ENCODE assay signal across 1 cellular context in the genomic region with DNA sequence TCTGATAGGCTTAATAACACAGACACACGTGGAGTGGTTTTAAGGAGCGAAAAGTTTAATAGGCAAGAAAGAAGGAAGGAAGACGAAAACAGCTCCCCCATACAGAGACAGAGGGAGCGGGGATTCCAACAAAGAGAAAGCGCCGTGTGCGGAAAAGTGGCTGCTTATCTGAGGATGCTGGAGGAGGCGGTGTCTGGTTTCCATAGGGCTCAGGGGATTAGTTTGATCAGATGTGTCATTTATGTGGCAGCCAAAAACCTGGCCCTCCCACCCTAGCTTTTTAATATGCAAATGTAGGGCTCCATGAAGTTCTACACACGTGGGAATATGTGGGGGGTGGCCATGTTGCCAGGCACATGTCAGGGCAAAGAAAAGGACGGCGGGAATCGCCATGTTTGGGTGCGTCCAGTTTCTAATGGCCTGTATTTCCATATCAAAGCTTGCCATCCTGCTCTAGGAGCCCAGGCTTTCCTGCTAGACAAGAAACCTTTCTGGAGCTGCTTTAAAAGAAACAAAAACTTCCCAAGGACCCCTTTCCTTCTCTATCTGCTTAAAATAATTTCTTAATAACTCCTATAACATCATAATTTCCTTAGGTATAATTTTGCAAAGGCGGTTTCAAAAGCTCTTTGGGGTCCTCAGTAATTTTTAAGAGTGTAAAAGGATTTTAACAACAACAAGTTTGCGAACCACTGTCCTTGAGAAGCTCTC.
A peak's percentile ranks its signal among the peaks of the same experiment; 100 is the strongest.
TF ChIP-seq lines count a peak whose summit lies in the region.

No MANE protein-coding gene starts in this region.

TF ChIP-seq in H1, 55 proteins besides CTCF, POLR2A, EP300 and RAD21:
- TF ChIP-seq KDM5A (IDR thresholded peaks at IDR 0.05; ENCODE audit: low read length) (no peak), RFX5 (IDR thresholded peaks at IDR 0.05; ENCODE audit: borderline replicate concordance, low read depth, low read length) (no peak), SRF (IDR thresholded peaks at IDR 0.05; ENCODE audit: low read depth, low read length) (no peak), CEBPB (IDR thresholded peaks at IDR 0.05; ENCODE audit: low read depth, low read length) (no peak), KDM1A (IDR thresholded peaks at IDR 0.05; ENCODE audit: borderline replicate concordance, low read length) (no peak), EZH2 (IDR thresholded peaks at IDR 0.05; ENCODE audit: low read depth, low read length, severe bottlenecking) (no peak), POLR2AphosphoS5 (IDR thresholded peaks at IDR 0.05; ENCODE audit: low read depth, low read length) (no peak; the same call in 1 of the 2 replicates), CBX5 (IDR thresholded peaks at IDR 0.05; ENCODE audit: low read depth, low read length) (no peak), JUND (IDR thresholded peaks at IDR 0.05; ENCODE audit: low read length) (no peak), RBBP5 (IDR thresholded peaks at IDR 0.05; ENCODE audit: borderline replicate concordance, low read depth, low read length) (no peak), EGR1 (IDR thresholded peaks at IDR 0.05; ENCODE audit: borderline replicate concordance, low read depth, low read length) (no peak), ASH2L (IDR thresholded peaks at IDR 0.05; ENCODE audit: low read length) (peak; percentile 50), ATF2 (IDR thresholded peaks at IDR 0.05; ENCODE audit: low read length) (no peak), SIX5 (IDR thresholded peaks at IDR 0.05; ENCODE audit: low read depth, low read length) (no peak), CHD1 (IDR thresholded peaks at IDR 0.05; ENCODE audit: low read depth, low read length) (no peak), ZNF274 (IDR thresholded peaks at IDR 0.05; ENCODE audit: borderline replicate concordance, extremely low read depth, low read length) (no peak), NANOG (IDR thresholded peaks at IDR 0.05; ENCODE audit: insufficient read depth, low read depth, low read length, poor library complexity, severe bottlenecking) (no peak), HDAC6 (IDR thresholded peaks at IDR 0.05; ENCODE audit: low read depth, low read length) (no peak), TAF1 (IDR thresholded peaks at IDR 0.05; ENCODE audit: low read depth, low read length) (peak; percentile 65), SAP30 (IDR thresholded peaks at IDR 0.05; ENCODE audit: insufficient read depth, insufficient replicate concordance, low read length) (no peak), CHD7 (IDR thresholded peaks at IDR 0.05; ENCODE audit: insufficient replicate concordance, low read length) (no peak), NRF1 (IDR thresholded peaks at IDR 0.05; ENCODE audit: low read depth, low read length) (no peak), TEAD4 (IDR thresholded peaks at IDR 0.05; ENCODE audit: low read depth, low read length) (no peak), CREB1 (IDR thresholded peaks at IDR 0.05) (no peak), BRCA1 (IDR thresholded peaks at IDR 0.05; ENCODE audit: low read depth, low read length) (no peak), SIRT6 (IDR thresholded peaks at IDR 0.05; ENCODE audit: low read length) (no peak), PHF8 (conservative IDR thresholded peaks at IDR 0.05; ENCODE audit: low read depth, low read length) (no peak), SIN3A (conservative IDR thresholded peaks at IDR 0.05 in 1 of 2, IDR thresholded peaks at IDR 0.05 in 1 of 2; ENCODE audit: low read depth in 1 of 2, low read length in 2 of 2) (no peak), RNF2 (IDR thresholded peaks at IDR 0.05; ENCODE audit: borderline replicate concordance, low read depth, low read length, missing control alignments, poor library complexity, severe bottlenecking) (no peak), POU5F1 (IDR thresholded peaks at IDR 0.05; ENCODE audit: low read depth, low read length) (peak; percentile 41; the same call in 1 of the 2 replicates), MAFK (IDR thresholded peaks at IDR 0.05; ENCODE audit: low read depth, low read length) (no peak), SUZ12 (IDR thresholded peaks at IDR 0.05; ENCODE audit: low read length) (no peak), BACH1 (IDR thresholded peaks at IDR 0.05; ENCODE audit: low read length) (no peak), TAF7 (optimal IDR thresholded peaks at IDR 0.05; ENCODE audit: borderline replicate concordance, low read depth, low read length) (no peak), SP1 (IDR thresholded peaks at IDR 0.05; ENCODE audit: low read depth, low read length) (no peak; the same call in 1 of the 2 replicates), FOSL1 (IDR thresholded peaks at IDR 0.05; ENCODE audit: insufficient read depth, low read depth, low read length) (no peak), GTF2F1 (IDR thresholded peaks at IDR 0.05; ENCODE audit: borderline replicate concordance, low read depth, low read length) (peak; percentile 14; the same call in 1 of the 2 replicates), TBP (IDR thresholded peaks at IDR 0.05; ENCODE audit: low read depth, low read length) (no peak; the same call in 1 of the 2 replicates), KDM4A (IDR thresholded peaks at IDR 0.05; ENCODE audit: low read depth, low read length, severe bottlenecking) (no peak), YY1 (IDR thresholded peaks at IDR 0.05; ENCODE audit: low read depth, low read length) (peak; percentile 99), CTBP2 (IDR thresholded peaks at IDR 0.05; ENCODE audit: borderline replicate concordance, insufficient read depth, insufficient read length, low read length) (no peak), CHD2 (IDR thresholded peaks at IDR 0.05; ENCODE audit: low read length) (no peak), TCF12 (IDR thresholded peaks at IDR 0.05; ENCODE audit: low read depth, low read length) (no peak), SP4 (IDR thresholded peaks at IDR 0.05; ENCODE audit: low read length) (no peak), JUN (IDR thresholded peaks at IDR 0.05; ENCODE audit: low read depth, low read length) (no peak), RXRA (IDR thresholded peaks at IDR 0.05; ENCODE audit: insufficient read depth, low read depth, low read length) (no peak), CBX8 (IDR thresholded peaks at IDR 0.05; ENCODE audit: borderline replicate concordance, low read depth, low read length) (no peak), BCL11A (IDR thresholded peaks at IDR 0.05; ENCODE audit: low read depth in 2 of 2, low read length in 2 of 2) (no peak), HDAC2 (IDR thresholded peaks at IDR 0.05; ENCODE audit: borderline replicate concordance in 1 of 2, low read depth in 2 of 2, low read length in 2 of 2) (no peak), SP2 (IDR thresholded peaks at IDR 0.05; ENCODE audit: low read length) (no peak), GABPA (IDR thresholded peaks at IDR 0.05; ENCODE audit: borderline replicate concordance, insufficient read depth, low read length) (no peak)
- TF ChIP-seq, protein P1, sequence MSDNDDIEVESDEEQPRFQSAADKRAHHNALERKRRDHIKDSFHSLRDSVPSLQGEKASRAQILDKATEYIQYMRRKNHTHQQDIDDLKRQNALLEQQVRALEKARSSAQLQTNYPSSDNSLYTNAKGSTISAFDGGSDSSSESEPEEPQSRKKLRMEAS (IDR thresholded peaks at IDR 0.05): peak; percentile 99
- TF ChIP-seq, protein P2, sequence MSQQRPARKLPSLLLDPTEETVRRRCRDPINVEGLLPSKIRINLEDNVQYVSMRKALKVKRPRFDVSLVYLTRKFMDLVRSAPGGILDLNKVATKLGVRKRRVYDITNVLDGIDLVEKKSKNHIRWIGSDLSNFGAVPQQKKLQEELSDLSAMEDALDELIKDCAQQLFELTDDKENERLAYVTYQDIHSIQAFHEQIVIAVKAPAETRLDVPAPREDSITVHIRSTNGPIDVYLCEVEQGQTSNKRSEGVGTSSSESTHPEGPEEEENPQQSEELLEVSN (IDR thresholded peaks at IDR 0.05): peak; percentile 97
- TF ChIP-seq, protein P3, sequence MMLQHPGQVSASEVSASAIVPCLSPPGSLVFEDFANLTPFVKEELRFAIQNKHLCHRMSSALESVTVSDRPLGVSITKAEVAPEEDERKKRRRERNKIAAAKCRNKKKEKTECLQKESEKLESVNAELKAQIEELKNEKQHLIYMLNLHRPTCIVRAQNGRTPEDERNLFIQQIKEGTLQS (IDR thresholded peaks at IDR 0.05; ENCODE audit: insufficient read depth, low read depth, low read length): no peak
- TF ChIP-seq, protein P4, sequence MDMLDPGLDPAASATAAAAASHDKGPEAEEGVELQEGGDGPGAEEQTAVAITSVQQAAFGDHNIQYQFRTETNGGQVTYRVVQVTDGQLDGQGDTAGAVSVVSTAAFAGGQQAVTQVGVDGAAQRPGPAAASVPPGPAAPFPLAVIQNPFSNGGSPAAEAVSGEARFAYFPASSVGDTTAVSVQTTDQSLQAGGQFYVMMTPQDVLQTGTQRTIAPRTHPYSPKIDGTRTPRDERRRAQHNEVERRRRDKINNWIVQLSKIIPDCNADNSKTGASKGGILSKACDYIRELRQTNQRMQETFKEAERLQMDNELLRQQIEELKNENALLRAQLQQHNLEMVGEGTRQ (IDR thresholded peaks at IDR 0.05; ENCODE audit: low read length): peak; percentile 38; the same call in 1 of the 2 replicates
